ENCODE assay signal across 1 cellular context in genomic region chr11:47257178-47257517, GRCh38.
A peak's percentile ranks its signal among the peaks of the same experiment; 100 is the strongest.
TF ChIP-seq lines count a peak whose summit lies in the region.

No MANE protein-coding gene starts in this region.

TF ChIP-seq in K562, 482 proteins besides CTCF, POLR2A, EP300 and RAD21:
- TF ChIP-seq ZNF609 (CRISPR knock-in tag; IDR thresholded peaks at IDR 0.05; ENCODE audit: borderline replicate concordance) = no peak
- TF ChIP-seq PRDM10 (IDR thresholded peaks at IDR 0.05; ENCODE audit: partially characterized antibody) = peak; percentile 81
- 0 out of 2 replicates have a peak, but pooled peaks have one; percentile 10 for TF ChIP-seq CBFA2T2 (conservative IDR thresholded peaks at IDR 0.05)
- TF ChIP-seq CBFA2T3 (IDR thresholded peaks at IDR 0.05) = peak; percentile 40; the same call in 1 of the 2 replicates
